23 cellular contexts compared by ENCODE assay signal in genomic region chr6:26071135-26071534, GRCh38. TPM values are rescaled to one million over a fixed set of nuclear protein-coding genes. Genes with fewer than 3 reads are reported as not detected.
DNase-seq lines count a peak whose midpoint lies in the region; ATAC-seq and TF ChIP-seq lines count a peak whose summit lies in the region.
"Had no signal": no experiment of that assay in that cellular context is flagged by ENCODE, and none has a peak within 500 bp of the region (broad histone marks: within the 10 kb centered on the region; RNA-seq: fewer than 3 reads in every experiment).

No MANE protein-coding gene starts in this region.

- TF ChIP-seq CTCF in left lung (IDR thresholded peaks at IDR 0.05) (no peak), transverse colon (IDR thresholded peaks at IDR 0.05) (no peak)

- H3K4me1 ChIP-seq in ACC112 (ENCODE audit: control insufficient read depth, insufficient read depth, low read length, unreplicated experiment) (no peaks in the 10 kb centered on the region), left lung (peaks cover 0 to 8% of the 10 kb centered on the region in 2 donors), transverse colon (peaks cover 0 to 10% (median 6%) of the 10 kb centered on the region in 4 donors)
- H3K4me1 ChIP-seq: vagina had no signal

- H3K79me2 ChIP-seq in ACC112 (ENCODE audit: control insufficient read depth, insufficient read depth, low read length, unreplicated experiment) = no peaks in the 10 kb centered on the region

- ATAC-seq in left lung (peak; percentile 21), HG02885 (IDR thresholded peaks at IDR 0.05; ENCODE audit: poor library complexity, unreplicated experiment) (no peak)
- ATAC-seq: PC-3 had no signal

- H3K27ac Mint-ChIP-seq in dendritic cell treated with granulocyte-macrophage colony-stimulating factor and Interleukin-4, amounts not matched to agents 40 ng/mL and 50 ng/mL, for 4 days = peak overlapping the region; percentile 55
- H3K27ac Mint-ChIP-seq: activated CD4-positive, alpha-beta T cell treated with anti-CD3 and anti-CD28 coated beads, Interleukin-2, amount 10 ng/mL, durations not matched to agents 7 days and 5 days; activated naive CD8-positive, alpha-beta T cell had no signal

- intact Hi-C loops in dendritic cell treated with granulocyte-macrophage colony-stimulating factor and Interleukin-4, amounts not matched to agents 40 ng/mL and 50 ng/mL, for 4 days (cut with micrococcal nuclease) = no loop called here
- intact Hi-C loops in left lung (cut with DNase I) = no loop called here
- intact Hi-C loops in transverse colon (cut with DNase I; ENCODE audit: low total_unique reads) = no loop called here

- peaks cover 22% of the 10 kb centered on the region for H3K4me1 Mint-ChIP-seq in dendritic cell treated with granulocyte-macrophage colony-stimulating factor and Interleukin-4, amounts not matched to agents 40 ng/mL and 50 ng/mL, for 4 days (ENCODE audit: low read depth)

- no peak for TF ChIP-seq EP300 in transverse colon (IDR thresholded peaks at IDR 0.05; ENCODE audit: low read depth)

- H3K36me3 Mint-ChIP-seq in dendritic cell treated with granulocyte-macrophage colony-stimulating factor and Interleukin-4, amounts not matched to agents 40 ng/mL and 50 ng/mL, for 4 days (ENCODE audit: low read depth) = no peaks in the 10 kb centered on the region
- H3K36me3 Mint-ChIP-seq: activated naive CD8-positive, alpha-beta T cell had no signal

- no peak overlapping the region for H3K27ac ChIP-seq in ACC112 (ENCODE audit: low read depth, low read length)
- H3K27ac ChIP-seq in left lung = no peak overlapping the region
- H3K27ac ChIP-seq in transverse colon = no peak overlapping the region
- H3K27ac ChIP-seq: esophagus squamous epithelium, neutrophil, stomach, vagina had no signal

- peak overlapping the region; percentile 20 for H3K4me3 Mint-ChIP-seq in dendritic cell treated with granulocyte-macrophage colony-stimulating factor and Interleukin-4, amounts not matched to agents 40 ng/mL and 50 ng/mL, for 4 days
- H3K4me3 Mint-ChIP-seq: activated CD4-positive, alpha-beta T cell treated with anti-CD3 and anti-CD28 coated beads, Interleukin-2, amount 10 ng/mL, durations not matched to agents 7 days and 5 days; activated naive CD8-positive, alpha-beta T cell had no signal

- DNase-seq in MG63 = peak; percentile 41
- DNase-seq in left lung = peak in 1 of 2 donors; percentile 61
- DNase-seq in transverse colon = no peak
- no peak for DNase-seq in activated T-cell treated with anti-CD3 and anti-CD28 coated beads, Interleukin-2, amount 50 U/mL, for 48 hours
- no peak for DNase-seq in SHP77 (lab: John Stamatoyannopoulos, UW)
- DNase-seq: activated CD4-positive, alpha-beta T cell treated with anti-CD3 and anti-CD28 coated beads, Interleukin-2, amount 10 ng/mL, durations not matched to agents 7 days and 5 days; activated T-cell treated with anti-CD3 and anti-CD28 coated beads for 4 hours; COR-L47; esophagus squamous epithelium; GDM1; KBM-7; midbrain; NCI-H2081 treated with DMSO at 0.1 percent for 48 hours; PC-3; retina; stimulated activated CD4-positive, alpha-beta T cell treated with anti-CD3 and anti-CD28 coated beads, Interleukin-1b, Interleukin-23, amount 100 ng/mL, for 48 hours; stomach had no signal

- in situ Hi-C loops in transverse colon (cut with MboI; ENCODE audit: low pct_ligation_motif_present in 1 of 4, low pct_unique_long_range_greater_than_20kb in 1 of 4, low sequenced_read_pairs in 3 of 4) = no loop called here

- H3K4me3 ChIP-seq in ACC112 (ENCODE audit: low read depth, low read length) = no peak overlapping the region
- no peak overlapping the region for H3K4me3 ChIP-seq in MG63
- no peak overlapping the region for H3K4me3 ChIP-seq in left lung
- H3K4me3 ChIP-seq in transverse colon = no peak overlapping the region
- H3K4me3 ChIP-seq: stomach, vagina had no signal

- WGBS in transverse colon (ENCODE audit: low coverage in 1 of 2), 2 donors = 40% methylated on average over 7 of the region's 7 CpGs; no CpG with 5 or more reads in 1 of the 2 donors

- H3K36me3 ChIP-seq in ACC112 (ENCODE audit: insufficient read depth, low read length) = no peaks in the 10 kb centered on the region
- H3K36me3 ChIP-seq in MG63 = no peaks in the 10 kb centered on the region
- H3K36me3 ChIP-seq in left lung = no peaks in the 10 kb centered on the region
- no peaks in the 10 kb centered on the region for H3K36me3 ChIP-seq in transverse colon
- H3K36me3 ChIP-seq: esophagus squamous epithelium, neutrophil, stomach, vagina had no signal

- peaks cover 2% of the 10 kb centered on the region for H3K27me3 Mint-ChIP-seq in dendritic cell treated with granulocyte-macrophage colony-stimulating factor and Interleukin-4, amounts not matched to agents 40 ng/mL and 50 ng/mL, for 4 days
- H3K27me3 Mint-ChIP-seq: activated naive CD8-positive, alpha-beta T cell had no signal

- H3K9me3 ChIP-seq in MG63 (no peaks in the 10 kb centered on the region), left lung (no peaks in the 10 kb centered on the region), transverse colon (no peaks in the 10 kb centered on the region)
- H3K9me3 ChIP-seq: esophagus squamous epithelium, neutrophil, stomach, vagina had no signal

- peak overlapping the region; percentile 80 for H2AFZ ChIP-seq in ACC112 (ENCODE audit: low read length, unreplicated experiment)

- no peaks in the 10 kb centered on the region for H3K27me3 ChIP-seq in ACC112 (ENCODE audit: insufficient read depth, low read length)
- no peaks in the 10 kb centered on the region for H3K27me3 ChIP-seq in MG63
- no peaks in the 10 kb centered on the region for H3K27me3 ChIP-seq in left lung
- H3K27me3 ChIP-seq in transverse colon = no peaks in the 10 kb centered on the region
- H3K27me3 ChIP-seq: esophagus squamous epithelium, stomach, vagina had no signal

- H3K9me3 Mint-ChIP-seq in dendritic cell treated with granulocyte-macrophage colony-stimulating factor and Interleukin-4, amounts not matched to agents 40 ng/mL and 50 ng/mL, for 4 days = no peaks in the 10 kb centered on the region
- H3K9me3 Mint-ChIP-seq: activated CD4-positive, alpha-beta T cell treated with anti-CD3 and anti-CD28 coated beads, Interleukin-2, amount 10 ng/mL, durations not matched to agents 7 days and 5 days had no signal

- TF ChIP-seq POLR2A in transverse colon (IDR thresholded peaks at IDR 0.05) = no peak

RNA-seq across cellular contexts. Expression of gene HFE, which starts 16.1 kb away (rescaled TPM):
- 7.7 and 9.1 TPM in 2 replicates for total RNA-seq in MG63 (2014; rRNA removed; shearing (Covaris generic); ENCODE audit: low replicate concordance)
- total RNA-seq in left lung = 10 to 100 TPM; 11.8 to 12.7 TPM
- 1 to 10 TPM; 1.6 to 7.8 (median 5.0) TPM for total RNA-seq in transverse colon
- total RNA-seq: PC-3 had no signal
